12 cellular contexts compared by ENCODE assay signal in genomic region chr14:73613419-73613963, GRCh38. TPM values are rescaled to one million over a fixed set of nuclear protein-coding genes. Genes with fewer than 3 reads are reported as not detected.
DNase-seq lines count a peak whose midpoint lies in the region; ATAC-seq and TF ChIP-seq lines count a peak whose summit lies in the region.
"Had no signal": no experiment of that assay in that cellular context is flagged by ENCODE, and none has a peak within 500 bp of the region (broad histone marks: within the 10 kb centered on the region; RNA-seq: fewer than 3 reads in every experiment).

No MANE protein-coding gene starts in this region.

- H3K36me3 ChIP-seq in left ventricle myocardium inferior = no peaks in the 10 kb centered on the region
- no peaks in the 10 kb centered on the region for H3K36me3 ChIP-seq in neuronal stem cell (replicated peaks in 1 of 2; ENCODE audit: control insufficient read depth in 2 of 2, insufficient read depth in 2 of 2, low read length in 2 of 2)
- H3K36me3 ChIP-seq in ovary = no peaks in the 10 kb centered on the region
- H3K36me3 ChIP-seq: prostate gland had no signal

- no peak overlapping the region for H2AFZ ChIP-seq in neuronal stem cell (ENCODE audit: low read length)

- H3K79me1 ChIP-seq in neuronal stem cell (ENCODE audit: low read depth, low read length) = no peaks in the 10 kb centered on the region

- H3K36me3 Mint-ChIP-seq in MCF 10A (ENCODE audit: insufficient read depth, unreplicated experiment) (peaks cover under 1% of the 10 kb centered on the region), naive B cell (no peaks in the 10 kb centered on the region)

- no peak overlapping the region for H4K8ac ChIP-seq in neuronal stem cell (ENCODE audit: low read depth, low read length)

- no peak for TF ChIP-seq POLR2A in ovary (IDR thresholded peaks at IDR 0.05)

- peak overlapping the region; percentile 71 for H3K4me3 ChIP-seq in left ventricle myocardium inferior
- no peak overlapping the region for H3K4me3 ChIP-seq in neuronal stem cell (ENCODE audit: low read length in 2 of 2)
- no peak overlapping the region for H3K4me3 ChIP-seq in ovary

- no peak for TF ChIP-seq CTCF in left ventricle myocardium inferior (IDR thresholded peaks at IDR 0.05; ENCODE audit: borderline replicate concordance)
- no peak for TF ChIP-seq CTCF in MCF 10A (IDR thresholded peaks at IDR 0.05; ENCODE audit: unreplicated experiment)
- TF ChIP-seq CTCF in ovary (IDR thresholded peaks at IDR 0.05) = no peak

- H3K27ac Mint-ChIP-seq in MCF 10A (ENCODE audit: low read depth, unreplicated experiment) (no peak overlapping the region), naive B cell (no peak overlapping the region)

- no peaks in the 10 kb centered on the region for H3K4me1 Mint-ChIP-seq in MCF 10A (ENCODE audit: insufficient read depth, unreplicated experiment)
- peaks cover 0 to 7% (median 0%) of the 10 kb centered on the region in 3 donors for H3K4me1 Mint-ChIP-seq in naive B cell

- H2BK5ac ChIP-seq in neuronal stem cell (ENCODE audit: low read length) = no peak overlapping the region

- no peak overlapping the region for H3K9ac ChIP-seq in neuronal stem cell (ENCODE audit: low read depth, low read length, poor library complexity)

- no peak for TF ChIP-seq EP300 in ovary (IDR thresholded peaks at IDR 0.05)

- DNase-seq in left ventricle myocardium inferior (no peak), cardiac septum (ENCODE audit: low spot score) (no peak), MCF 10A (ENCODE audit: unreplicated experiment) (peak; percentile 6), naive B cell (no peak), neuronal stem cell (ENCODE audit: low spot score) (no peak), ovary (no peak)
- DNase-seq: NCI-H510A treated with DMSO at 0.1 percent for 48 hours had no signal

- peak overlapping the region; percentile 69 for H3K4me3 Mint-ChIP-seq in MCF 10A (ENCODE audit: unreplicated experiment)
- peak overlapping the region in 7 of 8 donors; percentile 85 to 93 (median 87) for H3K4me3 Mint-ChIP-seq in naive B cell

- no peak overlapping the region for H2BK15ac ChIP-seq in neuronal stem cell (ENCODE audit: low read length)

- H3K27me3 ChIP-seq in left ventricle myocardium inferior (ENCODE audit: low read depth) (no peaks in the 10 kb centered on the region), neuronal stem cell (ENCODE audit: control insufficient read depth in 3 of 3, insufficient read depth in 3 of 3, low read depth in 1 of 3, low read length in 3 of 3) (peaks cover 0 to 19% (median 12%) of the 10 kb centered on the region in 3 experiments), ovary (no peaks in the 10 kb centered on the region)

- no CpG with 5 or more reads among the region's 3 CpGs for WGBS in neuronal stem cell (ENCODE audit: extremely low coverage in 2 of 2, insufficient read length in 2 of 2, insufficient replicate concordance in 1 of 2), 2 donors
- WGBS in ovary, 3 donors = 80 to 88% (median 85%) methylated on average over 3 of the region's 3 CpGs

- no peak overlapping the region for H3K18ac ChIP-seq in neuronal stem cell (ENCODE audit: low read length)

- H4K91ac ChIP-seq in neuronal stem cell (ENCODE audit: low read depth, low read length, poor library complexity) = no peak overlapping the region

- ATAC-seq in naive B cell (ENCODE audit: low read depth in 2 of 2) (no peak), GM19467 (IDR thresholded peaks at IDR 0.05; ENCODE audit: unreplicated experiment) (no peak), HG03457 (IDR thresholded peaks at IDR 0.05; ENCODE audit: unreplicated experiment) (no peak)

- H2BK12ac ChIP-seq in neuronal stem cell (ENCODE audit: low read length) = no peak overlapping the region

- no peak overlapping the region for H3K4me2 ChIP-seq in neuronal stem cell (ENCODE audit: insufficient read depth, low read length, poor library complexity, severe bottlenecking)

- H3K4me1 ChIP-seq in left ventricle myocardium inferior (peaks cover 9% of the 10 kb centered on the region), neuronal stem cell (ENCODE audit: control insufficient read depth in 2 of 2, insufficient read depth in 1 of 2, low read depth in 1 of 2, low read length in 2 of 2) (peaks cover 2 to 5% of the 10 kb centered on the region in 2 donors), ovary (ENCODE audit: insufficient read depth) (no peaks in the 10 kb centered on the region)
- H3K4me1 ChIP-seq: prostate gland had no signal

- POLR2A ChIA-PET in MCF 10A (lab: Yijun Ruan, JAX) = interaction anchor here (0.9 to 1.6 kb wide), 5 partner anchors 12 to 123 kb away, joined by 3 to 4 read pairs (median 3); partner anchors contain the start of genes ACOT2, DNAL1 and RIOX1

- intact Hi-C loops in left ventricle myocardium inferior (cut with micrococcal nuclease) (no loop called here), cardiac septum (cut with DNase I) (no loop called here), MCF 10A (cut with micrococcal nuclease) (no loop called here), ovary (cut with DNase I) (no loop called here)

- no peak overlapping the region for H3K4ac ChIP-seq in neuronal stem cell (ENCODE audit: low read length)

- H3K9me3 ChIP-seq in left ventricle myocardium inferior (replicated peaks) (peaks cover 5% of the 10 kb centered on the region), neuronal stem cell (replicated peaks in 1 of 2; ENCODE audit: control insufficient read depth in 2 of 2, insufficient read depth in 1 of 2, low read depth in 1 of 2, low read length in 2 of 2) (no peaks in the 10 kb centered on the region), ovary (no peaks in the 10 kb centered on the region)
- H3K9me3 ChIP-seq: prostate gland had no signal

- BruUV-seq in MCF 10A (replicated peaks; lab: Mats Ljungman, UMichigan) = no TSS peak

- H3K23ac ChIP-seq in neuronal stem cell (ENCODE audit: low read depth, low read length, poor library complexity) = no peak overlapping the region

- no peak overlapping the region for H3K14ac ChIP-seq in neuronal stem cell (ENCODE audit: low read length)

- H3K27ac ChIP-seq in left ventricle myocardium inferior (replicated peaks) = peak overlapping the region; percentile 83
- no peak overlapping the region for H3K27ac ChIP-seq in neuronal stem cell (replicated peaks; ENCODE audit: low read length)
- H3K27ac ChIP-seq in ovary = peak overlapping the region in 1 of 2 donors; percentile 92
- H3K27ac ChIP-seq: C4-2B had no signal

- no peaks in the 10 kb centered on the region for H3K27me3 Mint-ChIP-seq in MCF 10A (ENCODE audit: insufficient read depth, unreplicated experiment)
- H3K27me3 Mint-ChIP-seq in naive B cell = peaks cover 0 to 22% (median 8%) of the 10 kb centered on the region in 3 donors

- no peak overlapping the region for H2BK120ac ChIP-seq in neuronal stem cell (ENCODE audit: low read depth, low read length)

- CTCF ChIA-PET in MCF 10A (lab: Yijun Ruan, JAX) = interaction anchor here (0.5 to 1.1 kb wide), 2 partner anchors 19 to 27 kb away, joined by 3 read pairs; no protein-coding TSS in a partner anchor

- no peaks in the 10 kb centered on the region for H3K9me3 Mint-ChIP-seq in MCF 10A (ENCODE audit: unreplicated experiment)
- H3K9me3 Mint-ChIP-seq in naive B cell = peaks cover 0 to 6% (median 0%) of the 10 kb centered on the region in 7 donors

- H2AK5ac ChIP-seq in neuronal stem cell (ENCODE audit: low read depth, low read length) = no peak overlapping the region

RNA-seq across cellular contexts. Expression of gene ACOT6, which starts 1.2 kb away (rescaled TPM):
- total RNA-seq in left ventricle myocardium inferior (not detected), cardiac septum (not detected), MCF 10A (2022) (not detected in 2 replicates), ovary (not detected)
- polyA plus RNA-seq in naive B cell (ENCODE audit: low read depth in 6 of 6) (not detected), ovary (under 1 TPM in 1 of 2 donors, not detected in 1; 0.10 TPM)
- polyA plus RNA-seq in neuronal stem cell (2013, experiment 1 of 2) = not detected
- not detected for polyA plus RNA-seq in neuronal stem cell (2013, experiment 2 of 2)
- total RNA-seq: HT1080, prostate gland had no signal

RNA-seq across cellular contexts. Expression of gene ACOT4, which starts 21.8 kb away (rescaled TPM):
- total RNA-seq in left ventricle myocardium inferior (0.77 TPM), cardiac septum (0.73 TPM), MCF 10A (2022) (not detected in 2 replicates), ovary (1 to 10 TPM in 3 of 7 donors, under 1 TPM in 4; 0.28 to 2.1 (median 0.38) TPM)
- polyA plus RNA-seq in naive B cell (ENCODE audit: low read depth in 6 of 6) (under 1 TPM in 4 of 6 donors, not detected in 2; 0.10 to 0.61 (median 0.35) TPM), ovary (1 to 10 TPM in 1 of 2 donors, under 1 TPM in 1; 0.28 to 3.9 TPM)
- polyA plus RNA-seq in neuronal stem cell (2013, experiment 1 of 2) = 0.20 TPM
- polyA plus RNA-seq in neuronal stem cell (2013, experiment 2 of 2) = 0.10 TPM
- total RNA-seq: HT1080 had no signal

RNA-seq across cellular contexts. Expression of gene DNAL1, which starts 31.3 kb away (rescaled TPM):
- total RNA-seq in left ventricle myocardium inferior (15.2 TPM), cardiac septum (17.1 TPM), MCF 10A (2022) (18.5 and 33.0 TPM in 2 replicates), ovary (10 to 100 TPM; 11.2 to 19.9 (median 16.2) TPM)
- polyA plus RNA-seq in naive B cell (ENCODE audit: low read depth in 6 of 6) (1 to 10 TPM; 2.3 to 7.1 (median 2.9) TPM), ovary (10 to 100 TPM in 1 of 2 donors, 1 to 10 TPM in 1; 4.1 to 15.8 TPM)
- polyA plus RNA-seq in neuronal stem cell (2013, experiment 1 of 2) = 15.2 TPM
- polyA plus RNA-seq in neuronal stem cell (2013, experiment 2 of 2) = 13.6 TPM

RNA-seq across cellular contexts. Expression of gene ACOT2, which starts 44.5 kb away (rescaled TPM):
- 191 TPM for total RNA-seq in left ventricle myocardium inferior
- 98.7 TPM for total RNA-seq in cardiac septum
- total RNA-seq in MCF 10A (2022) = 18.5 and 23.4 TPM in 2 replicates
- 10 to 100 TPM; 12.9 to 30.9 (median 23.6) TPM for polyA plus RNA-seq in naive B cell (ENCODE audit: low read depth in 6 of 6)
- 3.8 TPM for polyA plus RNA-seq in neuronal stem cell (2013, experiment 1 of 2)
- polyA plus RNA-seq in neuronal stem cell (2013, experiment 2 of 2) = 3.8 TPM
- 10 to 100 TPM; 10.8 to 35.7 (median 19.3) TPM for total RNA-seq in ovary
- polyA plus RNA-seq in ovary = 10 to 100 TPM; 23.1 to 27.2 TPM

RNA-seq across cellular contexts. Expression of gene HEATR4, which starts 54.7 kb away (rescaled TPM):
- total RNA-seq in left ventricle myocardium inferior (0.38 TPM), cardiac septum (0.19 TPM), MCF 10A (2022) (0.37 and 1.8 TPM in 2 replicates), ovary (under 1 TPM; 0.34 to 0.72 (median 0.43) TPM)
- polyA plus RNA-seq in naive B cell (ENCODE audit: low read depth in 6 of 6) (under 1 TPM in 4 of 6 donors, not detected in 2; 0.19 to 0.60 (median 0.27) TPM), ovary (under 1 TPM; 0.10 to 0.35 TPM)
- 0.14 TPM for polyA plus RNA-seq in neuronal stem cell (2013, experiment 1 of 2)
- polyA plus RNA-seq in neuronal stem cell (2013, experiment 2 of 2) = 0.19 TPM
- total RNA-seq: HT1080 had no signal
